Comparison of ENCODE assay signal across 14 cellular contexts in the genomic region with DNA sequence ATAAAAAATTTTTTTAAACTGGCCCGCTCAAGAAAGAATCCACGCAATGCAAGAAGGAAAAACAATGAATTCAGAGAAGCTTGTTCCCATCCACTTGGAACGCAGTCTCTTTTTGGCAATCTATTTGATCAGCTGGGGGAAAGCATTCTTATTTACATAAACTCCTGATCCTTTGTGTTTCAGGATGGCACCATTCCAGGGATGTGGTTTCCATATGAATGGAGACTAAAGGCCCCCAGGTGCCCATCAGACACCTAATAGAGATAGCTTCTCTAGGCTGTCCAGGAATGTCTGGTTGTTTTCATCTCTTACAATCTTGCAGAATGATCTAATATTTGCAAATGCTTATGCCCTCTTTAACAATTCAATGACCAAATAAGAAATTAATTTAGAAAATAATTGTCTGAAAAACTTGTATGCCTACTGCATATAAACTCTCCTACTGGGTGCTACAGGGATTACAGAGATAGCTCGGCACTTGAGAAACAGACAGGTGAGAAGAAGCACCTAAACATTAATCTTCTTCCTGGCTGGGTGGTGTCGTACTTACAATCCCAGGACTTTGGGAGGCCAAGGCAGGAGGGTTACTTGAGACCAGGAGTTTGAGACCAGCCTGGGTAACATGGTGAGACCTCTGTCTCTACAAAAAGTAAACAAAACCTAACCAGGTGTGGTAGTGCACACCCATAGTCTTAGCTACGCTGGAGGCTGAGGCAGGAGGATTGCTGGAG. TPM values are rescaled to one million over a fixed set of nuclear protein-coding genes. Genes with fewer than 3 reads are reported as not detected.
DNase-seq lines count a peak whose midpoint lies in the region; ATAC-seq and TF ChIP-seq lines count a peak whose summit lies in the region.
"Had no signal": no experiment of that assay in that cellular context is flagged by ENCODE, and none has a peak within 500 bp of the region (broad histone marks: within the 10 kb centered on the region; RNA-seq: fewer than 3 reads in every experiment).

No MANE protein-coding gene starts in this region.

- no peak for ATAC-seq in activated naive CD8-positive, alpha-beta T cell treated with anti-CD3 and anti-CD28 coated beads, Interleukin-2, amount 50 U/mL, for 24 hours
- no peak for ATAC-seq in activated CD8-positive, alpha-beta T cell treated with anti-CD3 and anti-CD28 coated beads for 36 hours
- ATAC-seq in activated CD4-positive, alpha-beta T cell treated with anti-CD3 and anti-CD28 coated beads for 36 hours, result no peak
- ATAC-seq: upper lobe of right lung had no signal

- no peak overlapping the region for H3K9ac ChIP-seq in neural progenitor cell

- H3K27me3 Mint-ChIP-seq in activated naive CD8-positive, alpha-beta T cell treated with anti-CD3 and anti-CD28 coated beads for 36 hours, result no peaks in the 10 kb centered on the region
- H3K27me3 Mint-ChIP-seq in activated naive CD8-positive, alpha-beta T cell treated with anti-CD3 and anti-CD28 coated beads, Interleukin-2, amount 50 U/mL, for 24 hours, result peaks cover 6% of the 10 kb centered on the region
- no peaks in the 10 kb centered on the region for H3K27me3 Mint-ChIP-seq in activated CD8-positive, alpha-beta T cell treated with anti-CD3 and anti-CD28 coated beads for 36 hours
- H3K27me3 Mint-ChIP-seq in neural progenitor cell (ENCODE audit: insufficient read depth, low read depth), result peaks cover 18% of the 10 kb centered on the region
- H3K27me3 Mint-ChIP-seq in activated CD4-positive, alpha-beta T cell treated with anti-CD3 and anti-CD28 coated beads for 36 hours, result peaks cover 5% of the 10 kb centered on the region

- peaks cover 26% of the 10 kb centered on the region for H3K4me1 Mint-ChIP-seq in activated naive CD8-positive, alpha-beta T cell treated with anti-CD3 and anti-CD28 coated beads for 36 hours
- peaks cover 35% of the 10 kb centered on the region for H3K4me1 Mint-ChIP-seq in activated naive CD8-positive, alpha-beta T cell treated with anti-CD3 and anti-CD28 coated beads, Interleukin-2, amount 50 U/mL, for 24 hours
- H3K4me1 Mint-ChIP-seq in activated CD8-positive, alpha-beta T cell treated with anti-CD3 and anti-CD28 coated beads for 36 hours (ENCODE audit: low read depth), result peaks cover 31% of the 10 kb centered on the region
- peaks cover 13% of the 10 kb centered on the region for H3K4me1 Mint-ChIP-seq in neural progenitor cell
- peaks cover 46% of the 10 kb centered on the region for H3K4me1 Mint-ChIP-seq in activated CD4-positive, alpha-beta T cell treated with anti-CD3 and anti-CD28 coated beads for 36 hours

- no peak for TF ChIP-seq CTCF in activated CD8-positive, alpha-beta T cell treated with anti-CD3 and anti-CD28 coated beads for 36 hours (IDR thresholded peaks at IDR 0.05)
- TF ChIP-seq CTCF in neural progenitor cell (IDR thresholded peaks at IDR 0.05), result no peak

- H3K4me2 ChIP-seq in neural progenitor cell, result peak overlapping the region; percentile 15

- no peaks in the 10 kb centered on the region for H3K9me3 Mint-ChIP-seq in activated naive CD8-positive, alpha-beta T cell treated with anti-CD3 and anti-CD28 coated beads for 36 hours
- no peaks in the 10 kb centered on the region for H3K9me3 Mint-ChIP-seq in activated naive CD8-positive, alpha-beta T cell treated with anti-CD3 and anti-CD28 coated beads, Interleukin-2, amount 50 U/mL, for 24 hours
- H3K9me3 Mint-ChIP-seq in activated CD8-positive, alpha-beta T cell treated with anti-CD3 and anti-CD28 coated beads for 36 hours, result no peaks in the 10 kb centered on the region
- peaks cover 6% of the 10 kb centered on the region for H3K9me3 Mint-ChIP-seq in neural progenitor cell
- H3K9me3 Mint-ChIP-seq in activated CD4-positive, alpha-beta T cell treated with anti-CD3 and anti-CD28 coated beads for 36 hours (ENCODE audit: low read depth), result no peaks in the 10 kb centered on the region
- H3K9me3 Mint-ChIP-seq: activated B cell treated with CpG ODN at 0.5 μM for 24 hours; activated T-cell treated with anti-CD3 and anti-CD28 coated beads, Interleukin-2, amount 50 U/mL, for 72 hours; neural crest cell had no signal

- no peaks in the 10 kb centered on the region for H3K9me3 ChIP-seq in neural progenitor cell (ENCODE audit: low read depth)
- H3K9me3 ChIP-seq: upper lobe of right lung had no signal

- POLR2A ChIA-PET in activated CD8-positive, alpha-beta T cell treated with anti-CD3 and anti-CD28 coated beads for 36 hours (lab: Charles Lee), result interaction anchor here (0.7 kb wide), 1 partner anchor 210 kb away, joined by 3 read pairs; no protein-coding TSS in a partner anchor
- POLR2A ChIA-PET in activated CD4-positive, alpha-beta T cell treated with anti-CD3 and anti-CD28 coated beads for 36 hours (lab: Charles Lee), result interaction anchor here (0.7 to 0.9 kb wide), 2 partner anchors 30 to 632 kb away, joined by 3 to 4 read pairs; no protein-coding TSS in a partner anchor

- peaks cover 33% of the 10 kb centered on the region for H3K4me1 ChIP-seq in neural progenitor cell
- H3K4me1 ChIP-seq: upper lobe of right lung had no signal

- peaks cover 6% of the 10 kb centered on the region for H4K20me1 ChIP-seq in neural progenitor cell (ENCODE audit: low read depth)

- H3K27me3 ChIP-seq in neural progenitor cell, result peaks cover 62% of the 10 kb centered on the region

- H3K36me3 ChIP-seq in neural progenitor cell, result no peaks in the 10 kb centered on the region
- H3K36me3 ChIP-seq: cardiac muscle cell, upper lobe of right lung had no signal

- H3K36me3 Mint-ChIP-seq in activated naive CD8-positive, alpha-beta T cell treated with anti-CD3 and anti-CD28 coated beads for 36 hours, result peaks cover 1% of the 10 kb centered on the region
- no peaks in the 10 kb centered on the region for H3K36me3 Mint-ChIP-seq in activated naive CD8-positive, alpha-beta T cell treated with anti-CD3 and anti-CD28 coated beads, Interleukin-2, amount 50 U/mL, for 24 hours (ENCODE audit: low read depth)
- H3K36me3 Mint-ChIP-seq in activated CD8-positive, alpha-beta T cell treated with anti-CD3 and anti-CD28 coated beads for 36 hours (ENCODE audit: low read depth), result peaks cover 3% of the 10 kb centered on the region
- H3K36me3 Mint-ChIP-seq in neural progenitor cell, result peaks cover 4% of the 10 kb centered on the region
- H3K36me3 Mint-ChIP-seq in activated CD4-positive, alpha-beta T cell treated with anti-CD3 and anti-CD28 coated beads for 36 hours (ENCODE audit: low read depth), result no peaks in the 10 kb centered on the region

- H3K4me3 Mint-ChIP-seq in activated naive CD8-positive, alpha-beta T cell treated with anti-CD3 and anti-CD28 coated beads for 36 hours, result no peak overlapping the region
- H3K4me3 Mint-ChIP-seq in activated naive CD8-positive, alpha-beta T cell treated with anti-CD3 and anti-CD28 coated beads, Interleukin-2, amount 50 U/mL, for 24 hours, result no peak overlapping the region
- H3K4me3 Mint-ChIP-seq in activated CD8-positive, alpha-beta T cell treated with anti-CD3 and anti-CD28 coated beads for 36 hours, result no peak overlapping the region
- no peak overlapping the region for H3K4me3 Mint-ChIP-seq in neural progenitor cell
- no peak overlapping the region for H3K4me3 Mint-ChIP-seq in activated CD4-positive, alpha-beta T cell treated with anti-CD3 and anti-CD28 coated beads for 36 hours
- H3K4me3 Mint-ChIP-seq: activated B cell treated with CpG ODN at 0.5 μM for 24 hours had no signal

- DNase-seq in activated naive CD8-positive, alpha-beta T cell treated with anti-CD3 and anti-CD28 coated beads for 36 hours, result no peak
- DNase-seq in activated naive CD8-positive, alpha-beta T cell treated with anti-CD3 and anti-CD28 coated beads, Interleukin-2, amount 50 U/mL, for 24 hours, result no peak
- peak; percentile 4 for DNase-seq in NCI-H2081 treated with DMSO at 0.1 percent for 48 hours (lab: John Stamatoyannopoulos, UW)
- DNase-seq in activated CD8-positive, alpha-beta T cell treated with anti-CD3 and anti-CD28 coated beads for 36 hours, result no peak
- DNase-seq in neural progenitor cell (ENCODE audit: low spot score), result no peak
- no peak for DNase-seq in NK-92 (lab: John Stamatoyannopoulos, UW; ENCODE audit: unreplicated experiment)
- no peak for DNase-seq in effector CD8-positive, alpha-beta T cell (lab: John Stamatoyannopoulos, UW)
- DNase-seq in activated CD4-positive, alpha-beta T cell treated with anti-CD3 and anti-CD28 coated beads for 36 hours, result no peak
- DNase-seq: activated B cell treated with CpG ODN at 0.5 μM for 24 hours, GDM1, upper lobe of right lung had no signal

- no peak overlapping the region for H3K4me3 ChIP-seq in neural progenitor cell
- H3K4me3 ChIP-seq: cardiac muscle cell, upper lobe of right lung had no signal

- H2AFZ ChIP-seq in neural progenitor cell (replicated peaks), result no peak overlapping the region

- no peaks in the 10 kb centered on the region for H3K79me2 ChIP-seq in neural progenitor cell (ENCODE audit: low read depth)

- peaks cover 35% of the 10 kb centered on the region for H3F3A ChIP-seq in neural progenitor cell (ENCODE audit: low read depth)

- intact Hi-C loops in activated CD8-positive, alpha-beta T cell treated with anti-CD3 and anti-CD28 coated beads for 36 hours (cut with micrococcal nuclease), result no loop called here
- intact Hi-C loops in activated CD4-positive, alpha-beta T cell treated with anti-CD3 and anti-CD28 coated beads for 36 hours (cut with DNase I, micrococcal nuclease), result no loop called here

- CTCF ChIA-PET in activated CD8-positive, alpha-beta T cell treated with anti-CD3 and anti-CD28 coated beads for 36 hours (lab: Charles Lee), result interaction anchor here (0.7 to 1.5 kb wide), 4 partner anchors 10 to 151 kb away, joined by 3 to 9 read pairs (median 4); no protein-coding TSS in a partner anchor
- CTCF ChIA-PET in activated CD4-positive, alpha-beta T cell treated with anti-CD3 and anti-CD28 coated beads for 36 hours (lab: Charles Lee), result interaction anchor here (0.5 to 1.3 kb wide), 3 partner anchors 10 to 196 kb away, joined by 3 to 5 read pairs (median 4); no protein-coding TSS in a partner anchor

- no peak overlapping the region for H3K27ac ChIP-seq in neural progenitor cell
- H3K27ac ChIP-seq: cardiac muscle cell, upper lobe of right lung had no signal

- H3K27ac Mint-ChIP-seq in activated naive CD8-positive, alpha-beta T cell treated with anti-CD3 and anti-CD28 coated beads for 36 hours, result peak overlapping the region; percentile 75
- H3K27ac Mint-ChIP-seq in activated naive CD8-positive, alpha-beta T cell treated with anti-CD3 and anti-CD28 coated beads, Interleukin-2, amount 50 U/mL, for 24 hours, result no peak overlapping the region
- H3K27ac Mint-ChIP-seq in activated CD8-positive, alpha-beta T cell treated with anti-CD3 and anti-CD28 coated beads for 36 hours, result peak overlapping the region; percentile 47
- no peak overlapping the region for H3K27ac Mint-ChIP-seq in neural progenitor cell
- no peak overlapping the region for H3K27ac Mint-ChIP-seq in activated CD4-positive, alpha-beta T cell treated with anti-CD3 and anti-CD28 coated beads for 36 hours
- H3K27ac Mint-ChIP-seq: activated B cell treated with CpG ODN at 0.5 μM for 24 hours; activated T-cell treated with anti-CD3 and anti-CD28 coated beads, Interleukin-2, amount 50 U/mL, for 72 hours had no signal

RNA-seq across cellular contexts. Expression of a gene that starts 3.0 kb away (rescaled TPM):
- total RNA-seq in activated naive CD8-positive, alpha-beta T cell treated with anti-CD3 and anti-CD28 coated beads for 36 hours, result 10 to 100 TPM; 12.3 to 13.3 TPM
- 10 to 100 TPM; 14.9 to 15.8 TPM for total RNA-seq in activated CD8-positive, alpha-beta T cell treated with anti-CD3 and anti-CD28 coated beads for 36 hours
- total RNA-seq in neural progenitor cell (ENCODE audit: low replicate concordance), result 0.15 and 0.40 TPM in 2 replicates
- 10 to 100 TPM in 1 of 2 experiments, 1 to 10 TPM in 1; 8.2 to 14.2 TPM for total RNA-seq in activated CD4-positive, alpha-beta T cell treated with anti-CD3 and anti-CD28 coated beads for 36 hours

Comparison
In these comparisons a context has a peak if more than half of its experiments do, and no peak if none do; other contexts are left out.
1. H3K27ac Mint-ChIP-seq: peak in activated naive CD8-positive, alpha-beta T cell treated with anti-CD3 and anti-CD28 coated beads for 36 hours (single experiment) and activated CD8-positive, alpha-beta T cell treated with anti-CD3 and anti-CD28 coated beads for 36 hours (single experiment); none in activated naive CD8-positive, alpha-beta T cell treated with anti-CD3 and anti-CD28 coated beads, Interleukin-2, amount 50 U/mL, for 24 hours (single experiment), neural progenitor cell (single experiment) and activated CD4-positive, alpha-beta T cell treated with anti-CD3 and anti-CD28 coated beads for 36 hours (single experiment).